Comparison of ENCODE assay signal across 16 cellular contexts in the genomic region with DNA sequence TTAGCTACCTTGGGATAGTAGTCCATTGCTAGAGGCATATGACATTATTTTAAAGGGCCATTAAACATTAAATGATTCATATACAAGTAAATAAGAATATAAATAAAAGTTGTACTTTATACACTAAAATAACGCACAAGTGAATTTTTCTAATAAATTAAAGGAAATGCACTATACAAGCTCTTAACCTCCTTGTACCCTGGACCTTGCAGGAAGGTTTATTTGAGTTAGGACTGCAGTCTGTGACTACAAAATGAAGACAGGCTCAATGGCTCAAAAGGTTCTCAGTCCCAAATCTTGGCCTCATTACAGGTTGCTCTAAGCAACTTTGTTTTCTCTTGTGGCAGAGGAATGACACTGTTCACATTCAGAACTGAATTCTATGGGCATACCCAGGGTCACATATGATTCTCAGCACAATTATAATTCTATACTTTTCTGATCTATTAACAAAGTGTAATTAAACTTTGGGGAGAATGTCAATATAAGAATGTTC. TPM values are rescaled to one million over a fixed set of nuclear protein-coding genes. Genes with fewer than 3 reads are reported as not detected.
DNase-seq lines count a peak whose midpoint lies in the region; ATAC-seq and TF ChIP-seq lines count a peak whose summit lies in the region.
"Had no signal": no experiment of that assay in that cellular context is flagged by ENCODE, and none has a peak within 500 bp of the region (broad histone marks: within the 10 kb centered on the region; RNA-seq: fewer than 3 reads in every experiment).

No MANE protein-coding gene starts in this region.

- no peak for TF ChIP-seq CTCF in PC-3 (conservative IDR thresholded peaks at IDR 0.05; ENCODE audit: low read depth, low read length)

- no peak overlapping the region for H2AFZ ChIP-seq in PC-3 (ENCODE audit: low read length)

- H3K4me2 ChIP-seq in PC-3 (ENCODE audit: low read length) = no peak overlapping the region
- H3K4me2 ChIP-seq: BLaER1 treated with 17β-estradiol and CSF1 and Interleukin-3, amounts not matched to agents 10 nM and 100 nM had no signal

- no peak overlapping the region for H3K9ac ChIP-seq in PC-3 (ENCODE audit: low read length)
- H3K9ac ChIP-seq: BLaER1 treated with 17β-estradiol and CSF1 and Interleukin-3, amounts not matched to agents 10 nM and 100 nM had no signal

- intact Hi-C loops in PC-3 (cut with micrococcal nuclease) = loop anchor here (1.0 to 2.0 kb wide), 2 partner anchors 49 to 81 kb away; no protein-coding TSS in a partner anchor

- ATAC-seq in PC-3 = peak; percentile 91

- peak overlapping the region; percentile 16 for H3K27ac ChIP-seq in PC-3 (ENCODE audit: low read length)
- H3K27ac ChIP-seq: BLaER1 treated with 17β-estradiol and CSF1 and Interleukin-3, amounts not matched to agents 10 nM and 100 nM had no signal

- DNase-seq in PC-3 = peak; percentile 18
- DNase-seq in globus pallidus (ENCODE audit: low spot score) = peak; percentile 49
- peak; percentile 50 for DNase-seq in midbrain (lab: John Stamatoyannopoulos, UW)
- DNase-seq in H4 (ENCODE audit: low spot score) = no peak
- no peak for DNase-seq in SHP77 (lab: John Stamatoyannopoulos, UW)
- DNase-seq in DMS53 (lab: John Stamatoyannopoulos, UW) = no peak
- DNase-seq: BE2C; CD4-positive, alpha-beta T cell; CD8-positive, alpha-beta memory T cell; DMS 273 treated with DMSO at 0.1 percent for 48 hours; DMS79 treated with DMSO at 0.1 percent for 48 hours; GF-D8; GOT3; H7; HCEC 1CT had no signal

- H3K79me2 ChIP-seq in PC-3 (ENCODE audit: low read length) = no peaks in the 10 kb centered on the region

- no peaks in the 10 kb centered on the region for H4K20me1 ChIP-seq in PC-3 (ENCODE audit: low read length)
- H4K20me1 ChIP-seq: BLaER1 treated with 17β-estradiol and CSF1 and Interleukin-3, amounts not matched to agents 10 nM and 100 nM had no signal

- CTCF ChIA-PET in PC-3 (lab: Charles Lee) = no interaction called here

- H3K36me3 ChIP-seq in PC-3 (ENCODE audit: low read depth, low read length) = no peaks in the 10 kb centered on the region
- H3K36me3 ChIP-seq: BE2C had no signal

- no peaks in the 10 kb centered on the region for H3K27me3 ChIP-seq in PC-3 (ENCODE audit: low read length)
- H3K27me3 ChIP-seq: BE2C; BLaER1 treated with 17β-estradiol and CSF1 and Interleukin-3, amounts not matched to agents 10 nM and 100 nM had no signal

- POLR2A ChIA-PET in PC-3 (lab: Charles Lee; ENCODE audit: unreplicated experiment) = interaction anchor here (0.6 kb wide), 2 partner anchors 54 to 115 kb away, joined by 3 read pairs; no protein-coding TSS in a partner anchor

- no peak overlapping the region for H3K4me3 ChIP-seq in PC-3 (ENCODE audit: low read length)
- H3K4me3 ChIP-seq: BLaER1 treated with 17β-estradiol and CSF1 and Interleukin-3, amounts not matched to agents 10 nM and 100 nM had no signal

- no peaks in the 10 kb centered on the region for H3K9me2 ChIP-seq in PC-3 (replicated peaks; ENCODE audit: low read length)

- BruUV-seq in PC-3 (replicated peaks; lab: Mats Ljungman, UMichigan) = no TSS peak

- H3F3A ChIP-seq in PC-3 (ENCODE audit: low read length, unreplicated experiment) = no peaks in the 10 kb centered on the region

- no peaks in the 10 kb centered on the region for H3K9me3 ChIP-seq in PC-3 (ENCODE audit: low read length)
- H3K9me3 ChIP-seq: BE2C; BLaER1 treated with 17β-estradiol and CSF1 and Interleukin-3, amounts not matched to agents 10 nM and 100 nM had no signal

- peaks cover 11% of the 10 kb centered on the region for H3K4me1 ChIP-seq in PC-3 (ENCODE audit: insufficient read depth, low read length)
- H3K4me1 ChIP-seq: BLaER1 treated with 17β-estradiol and CSF1 and Interleukin-3, amounts not matched to agents 10 nM and 100 nM had no signal

RNA-seq across cellular contexts. Expression of gene FEM1C, which starts 34.4 kb away (rescaled TPM):
- 8.4 and 9.1 TPM in 2 replicates for total RNA-seq in PC-3 (2014; rRNA removed)
- total RNA-seq in H4 (2014; rRNA removed; shearing (Covaris generic)) = 8.6 and 10.2 TPM in 2 replicates

Comparison
In these comparisons a context has a peak if more than half of its experiments do, and no peak if none do; other contexts are left out.
1. DNase-seq: peak in PC-3 (single experiment), globus pallidus (single experiment) and midbrain (single experiment); none in H4 (single experiment), SHP77 (0 of 2) and DMS53 (single experiment).